Comparison of ENCODE assay signal across 17 cellular contexts in genomic region chr14:52052991-52053390, GRCh38. TPM values are rescaled to one million over a fixed set of nuclear protein-coding genes. Genes with fewer than 3 reads are reported as not detected.
DNase-seq lines count a peak whose midpoint lies in the region; ATAC-seq and TF ChIP-seq lines count a peak whose summit lies in the region.
"Had no signal": no experiment of that assay in that cellular context is flagged by ENCODE, and none has a peak within 500 bp of the region (broad histone marks: within the 10 kb centered on the region; RNA-seq: fewer than 3 reads in every experiment).

No MANE protein-coding gene starts in this region.

- H3K27ac Mint-ChIP-seq in HFFc6, result peak overlapping the region; percentile 91
- H3K27ac Mint-ChIP-seq in natural killer cell treated with Interleukin-12 subunit alpha and Interleukin-12 subunit beta and Interleukin-15 and Interleukin-18, amount 100 ng/mL, for 72 hours, result no peak overlapping the region
- H3K27ac Mint-ChIP-seq: T-helper 17 cell had no signal

- ATAC-seq in left lung (peak; percentile 56), HG03520 (IDR thresholded peaks at IDR 0.05; ENCODE audit: unreplicated experiment) (no peak)
- ATAC-seq in natural killer cell treated with Interleukin-12 subunit alpha and Interleukin-12 subunit beta and Interleukin-15 and Interleukin-18, amount 100 ng/mL, for 72 hours, result no peak
- ATAC-seq: T-helper 17 cell had no signal

- H3K4me1 ChIP-seq in fibroblast of lung (ENCODE audit: control insufficient read depth, extremely low read depth, insufficient read depth, low read length) (peaks cover 36% of the 10 kb centered on the region), left lung (no peaks in the 10 kb centered on the region), skeletal muscle tissue (ENCODE audit: control insufficient read depth in 3 of 3, insufficient read depth in 3 of 3, low read length in 3 of 3) (peaks cover 19 to 45% (median 32%) of the 10 kb centered on the region in 3 donors)
- H3K4me1 ChIP-seq: HAP-1 had no signal

- H3K27me3 Mint-ChIP-seq in HFFc6 (ENCODE audit: insufficient read depth), result no peaks in the 10 kb centered on the region
- H3K27me3 Mint-ChIP-seq in natural killer cell treated with Interleukin-12 subunit alpha and Interleukin-12 subunit beta and Interleukin-15 and Interleukin-18, amount 100 ng/mL, for 72 hours, result peaks cover 4 to 6% of the 10 kb centered on the region in 2 donors

- no peaks in the 10 kb centered on the region for H3K9me3 ChIP-seq in fibroblast of lung (ENCODE audit: control insufficient read depth, insufficient read depth, low read depth, low read length)
- H3K9me3 ChIP-seq in left lung, result no peaks in the 10 kb centered on the region
- no peaks in the 10 kb centered on the region for H3K9me3 ChIP-seq in skeletal muscle tissue (ENCODE audit: control insufficient read depth in 3 of 3, low read length in 3 of 3)
- H3K9me3 ChIP-seq: adrenal gland, HAP-1 had no signal

- DNase-seq in HFFc6 (no peak), fibroblast of lung (ENCODE audit: low read depth in 2 of 2) (peak in 1 of 2 donors; percentile 90), left lung (no peak), NCI-H1417 treated with DMSO at 0.1 percent for 48 hours (lab: John Stamatoyannopoulos, UW) (no peak), NCI-H146 treated with DMSO at 0.1 percent for 48 hours (lab: John Stamatoyannopoulos, UW; ENCODE audit: unreplicated experiment) (no peak)
- DNase-seq in natural killer cell treated with Interleukin-12 subunit alpha and Interleukin-12 subunit beta and Interleukin-15 and Interleukin-18, amount 100 ng/mL, for 72 hours (ENCODE audit: low spot score), result no peak
- DNase-seq: activated T-cell treated with anti-CD3 and anti-CD28 coated beads, Interleukin-2, amount 50 U/mL, for 1 hour; adrenal gland; DMS 273 treated with DMSO at 0.1 percent for 48 hours; Karpas-422; NCI-H1694; NCI-H69; nephron progenitor cell; T-helper 17 cell had no signal

- intact Hi-C loops in left lung (cut with DNase I), result no loop called here

- H3K4me1 Mint-ChIP-seq in HFFc6 (ENCODE audit: low read depth), result peaks cover 82% of the 10 kb centered on the region
- H3K4me1 Mint-ChIP-seq in natural killer cell treated with Interleukin-12 subunit alpha and Interleukin-12 subunit beta and Interleukin-15 and Interleukin-18, amount 100 ng/mL, for 72 hours (ENCODE audit: low read depth in 2 of 2), result no peaks in the 10 kb centered on the region
- H3K4me1 Mint-ChIP-seq: T-helper 17 cell had no signal

- peak overlapping the region; percentile 55 for H3K4me2 ChIP-seq in fibroblast of lung (ENCODE audit: extremely low read depth, insufficient read depth, low read length)

- H2AFZ ChIP-seq in fibroblast of lung (ENCODE audit: low read length), result no peak overlapping the region

- H4K20me1 ChIP-seq in fibroblast of lung (ENCODE audit: control insufficient read depth, extremely low read depth, insufficient read depth, low read length), result peaks cover 1% of the 10 kb centered on the region

- H3K27ac ChIP-seq in fibroblast of lung (ENCODE audit: insufficient read depth, low read length) (peak overlapping the region; percentile 64), left lung (peak overlapping the region; percentile 41 to 62), skeletal muscle tissue (ENCODE audit: low read depth, low read length) (peak overlapping the region; percentile 69)

- peaks cover 36% of the 10 kb centered on the region for H3K36me3 Mint-ChIP-seq in HFFc6 (ENCODE audit: low read depth)
- no peaks in the 10 kb centered on the region for H3K36me3 Mint-ChIP-seq in natural killer cell treated with Interleukin-12 subunit alpha and Interleukin-12 subunit beta and Interleukin-15 and Interleukin-18, amount 100 ng/mL, for 72 hours

- H3K36me3 ChIP-seq in fibroblast of lung (ENCODE audit: control insufficient read depth, insufficient read depth, low read length), result peaks cover 8% of the 10 kb centered on the region
- H3K36me3 ChIP-seq in left lung, result no peaks in the 10 kb centered on the region
- H3K36me3 ChIP-seq in skeletal muscle tissue (ENCODE audit: control insufficient read depth in 3 of 3, insufficient read depth in 3 of 3, low read length in 3 of 3), result no peaks in the 10 kb centered on the region
- H3K36me3 ChIP-seq: adrenal gland had no signal

- H3K9ac ChIP-seq in fibroblast of lung (ENCODE audit: insufficient read depth, low read length), result no peak overlapping the region
- H3K9ac ChIP-seq in skeletal muscle tissue (ENCODE audit: low read depth in 1 of 3, low read length in 3 of 3), result no peak overlapping the region

- peak overlapping the region; percentile 75 for H3K4me3 Mint-ChIP-seq in HFFc6
- H3K4me3 Mint-ChIP-seq in natural killer cell treated with Interleukin-12 subunit alpha and Interleukin-12 subunit beta and Interleukin-15 and Interleukin-18, amount 100 ng/mL, for 72 hours, result no peak overlapping the region
- H3K4me3 Mint-ChIP-seq: nephron progenitor cell, T-helper 17 cell had no signal

- peaks cover 78% of the 10 kb centered on the region for H3K79me2 ChIP-seq in fibroblast of lung (ENCODE audit: control insufficient read depth, insufficient read depth, low read length)

- TF ChIP-seq CTCF in HFFc6 (IDR thresholded peaks at IDR 0.05), result no peak
- TF ChIP-seq CTCF in fibroblast of lung (conservative IDR thresholded peaks at IDR 0.05 in 1 of 2, IDR thresholded peaks at IDR 0.05 in 1 of 2; ENCODE audit: low read depth in 1 of 2, low read length in 2 of 2), result no peak
- TF ChIP-seq CTCF in left lung (IDR thresholded peaks at IDR 0.05), result no peak

- H3K4me3 ChIP-seq in fibroblast of lung (replicated peaks in 1 of 4; ENCODE audit: control extremely low read depth in 1 of 4, insufficient read depth in 1 of 4, low read depth in 3 of 4, low read length in 4 of 4) (peak overlapping the region in 2 of 4 experiments; percentile 6 to 8), left lung (no peak overlapping the region), skeletal muscle tissue (ENCODE audit: low read length in 3 of 3) (peak overlapping the region in 1 of 3 donors; percentile 26)
- H3K4me3 ChIP-seq: adrenal gland, HAP-1 had no signal

- no peaks in the 10 kb centered on the region for H3K9me3 Mint-ChIP-seq in HFFc6
- no peaks in the 10 kb centered on the region for H3K9me3 Mint-ChIP-seq in natural killer cell treated with Interleukin-12 subunit alpha and Interleukin-12 subunit beta and Interleukin-15 and Interleukin-18, amount 100 ng/mL, for 72 hours
- H3K9me3 Mint-ChIP-seq: nephron progenitor cell had no signal

- H3K27me3 ChIP-seq in fibroblast of lung (ENCODE audit: control insufficient read depth, insufficient read depth, low read length) (no peaks in the 10 kb centered on the region), left lung (no peaks in the 10 kb centered on the region), skeletal muscle tissue (ENCODE audit: control insufficient read depth in 3 of 3, insufficient read depth in 3 of 3, low read length in 3 of 3) (no peaks in the 10 kb centered on the region)
- H3K27me3 ChIP-seq: adrenal gland had no signal

RNA-seq across cellular contexts. Expression of gene NID2, which starts 15.9 kb away (rescaled TPM):
- total RNA-seq in HFFc6 (2021; fragmentation: NEBNext Ultra II Directional; extraction: Animal tissue kit (Norgen Biotek cat#: 25700)), result 100 to 1,000 TPM in 5 of 6 experiments, 10 to 100 TPM in 1; 97.3 to 125 (median 113) TPM
- total RNA-seq in fibroblast of lung (93.7 and 181 TPM in 2 replicates), left lung (10 to 100 TPM; 25.0 to 30.7 TPM), skeletal muscle tissue (76.7 TPM)
- 394 and 2,513 TPM in 2 replicates for polyA plus RNA-seq in fibroblast of lung
- polyA plus RNA-seq in fibroblast of lung (2012), result 225 and 1,654 TPM in 2 replicates
- polyA minus RNA-seq in fibroblast of lung (ENCODE audit: low replicate concordance), result 553 and 3,045 TPM in 2 replicates
- 1 to 10 TPM; 6.8 to 8.7 TPM for total RNA-seq in natural killer cell treated with Interleukin-12 subunit alpha and Interleukin-12 subunit beta and Interleukin-15 and Interleukin-18, amount 100 ng/mL, for 72 hours
